8 cellular contexts compared by ENCODE assay signal in the genomic region with DNA sequence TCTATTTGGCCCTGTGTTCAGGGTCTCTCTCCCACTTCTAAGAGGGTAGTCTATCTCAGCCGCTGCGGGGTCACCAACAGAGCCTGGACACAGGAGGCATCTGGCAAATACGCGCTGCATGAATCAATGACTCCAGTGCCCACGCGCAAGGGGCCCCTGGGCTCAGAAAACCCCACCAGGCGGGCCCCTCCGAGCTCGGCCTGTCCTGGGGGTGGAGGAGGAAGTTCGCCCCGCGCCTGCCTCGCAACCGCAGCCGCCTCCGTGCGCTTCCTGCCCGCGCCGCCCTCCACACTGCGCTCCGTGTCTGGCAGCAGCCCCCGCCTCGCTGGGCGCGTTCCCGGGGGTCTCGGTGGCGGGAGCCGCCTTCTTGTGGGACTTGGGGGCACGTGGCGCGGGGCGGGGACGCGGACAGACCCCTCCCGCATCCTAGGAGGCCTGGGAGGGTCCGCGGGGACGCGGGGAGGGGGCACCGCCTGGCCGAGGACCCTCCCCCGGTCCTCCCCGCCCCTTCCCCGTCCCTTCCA. TPM values are rescaled to one million over a fixed set of nuclear protein-coding genes. Genes with fewer than 3 reads are reported as not detected.
A peak's percentile ranks its signal among the peaks of the same experiment; 100 is the strongest.
DNase-seq lines count a peak whose midpoint lies in the region; ATAC-seq, FAIRE-seq and TF ChIP-seq lines count a peak whose summit lies in the region.

No MANE protein-coding gene starts in this region.

- H3K9ac ChIP-seq in NT2/D1 (ENCODE audit: insufficient read length, low read depth): peak overlapping the region; percentile 76

- DNase-seq in SIG-M5 treated with dmso at 0.1 percent for 504 hours (lab: John Stamatoyannopoulos, UW; ENCODE audit: unreplicated experiment): peak; percentile 37
- no peak for DNase-seq in SIG-M5 (lab: John Stamatoyannopoulos, UW)
- no peak for DNase-seq in NT2/D1 (ENCODE audit: low read depth, low spot score)
- peak; percentile 54 for DNase-seq in activated effector memory CD4-positive, alpha-beta T cell treated with Interleukin-2 at 50 U/mL for 16 hours
- peak; percentile 41 for DNase-seq in left ventricle myocardium inferior
- DNase-seq in small intestine: peak; percentile 43
- no peak for DNase-seq in NCI-H2081 treated with DMSO at 0.1 percent for 48 hours (lab: John Stamatoyannopoulos, UW)

- TF ChIP-seq CTCF in left ventricle myocardium inferior (IDR thresholded peaks at IDR 0.05; ENCODE audit: borderline replicate concordance): no peak

- peak overlapping the region; percentile 46 for H3K4me3 ChIP-seq in NT2/D1 (ENCODE audit: insufficient read length, low read depth)
- H3K4me3 ChIP-seq in left ventricle myocardium inferior: peak overlapping the region; percentile 89
- peak overlapping the region; percentile 71 to 76 for H3K4me3 ChIP-seq in small intestine (ENCODE audit: low read depth in 1 of 2, low read length in 2 of 2)

- intact Hi-C loops in left ventricle myocardium inferior (cut with micrococcal nuclease): no loop called here

- H3K27me3 ChIP-seq in NT2/D1 (ENCODE audit: insufficient read depth, insufficient read length) (peaks cover 74% of the 10 kb centered on the region), left ventricle myocardium inferior (ENCODE audit: low read depth) (no peaks in the 10 kb centered on the region), small intestine (ENCODE audit: control insufficient read depth in 2 of 2, insufficient read depth in 2 of 2, low read length in 2 of 2) (no peaks in the 10 kb centered on the region)

- no peak for ATAC-seq in HG02870 (IDR thresholded peaks at IDR 0.05; ENCODE audit: unreplicated experiment)

- WGBS in small intestine, 3 donors: 1 to 4% (median 1%) methylated on average over 30 to 46 of the region's 46 CpGs

- H3K9me3 ChIP-seq in NT2/D1 (ENCODE audit: insufficient read depth, low read length) (no peaks in the 10 kb centered on the region), left ventricle myocardium inferior (replicated peaks) (no peaks in the 10 kb centered on the region), small intestine (ENCODE audit: control insufficient read depth, low read depth) (no peaks in the 10 kb centered on the region)

- H3K4me1 ChIP-seq in NT2/D1 (ENCODE audit: insufficient read depth, insufficient read length) (peaks cover 31% of the 10 kb centered on the region), left ventricle myocardium inferior (peaks cover 52% of the 10 kb centered on the region), small intestine (ENCODE audit: control insufficient read depth in 2 of 2, insufficient read depth in 1 of 2, low read depth in 1 of 2, low read length in 1 of 2) (peaks cover 0 to 17% of the 10 kb centered on the region in 2 donors)

- no peak for FAIRE-seq in small intestine (lab: Jason Lieb, UNC)

- peaks cover 20% of the 10 kb centered on the region for H3K36me3 ChIP-seq in NT2/D1 (ENCODE audit: insufficient read depth, insufficient read length, low read length)
- no peaks in the 10 kb centered on the region for H3K36me3 ChIP-seq in left ventricle myocardium inferior
- H3K36me3 ChIP-seq in small intestine (ENCODE audit: control insufficient read depth in 2 of 2, insufficient read depth in 2 of 2, low read length in 2 of 2): no peaks in the 10 kb centered on the region

- peak overlapping the region; percentile 82 for H3K27ac ChIP-seq in left ventricle myocardium inferior (replicated peaks)
- H3K27ac ChIP-seq in small intestine (ENCODE audit: low read depth in 1 of 2, low read length in 1 of 2): peak overlapping the region; percentile 49 to 84

RNA-seq across cellular contexts. Expression of gene FBRSL1, which starts 0.8 kb away (rescaled TPM):
- 66.0 TPM for total RNA-seq in left ventricle myocardium inferior
- 10 to 100 TPM; 24.3 to 37.6 (median 27.5) TPM for polyA plus RNA-seq in small intestine

Comparison
In these comparisons a context has a peak if more than half of its experiments do, and no peak if none do; other contexts are left out.
1. DNase-seq: peak in SIG-M5 treated with dmso at 0.1 percent for 504 hours (single experiment), activated effector memory CD4-positive, alpha-beta T cell treated with Interleukin-2 at 50 U/mL for 16 hours (single experiment), left ventricle myocardium inferior (single experiment) and small intestine (single experiment); none in SIG-M5 (single experiment), NT2/D1 (single experiment) and NCI-H2081 treated with DMSO at 0.1 percent for 48 hours (single experiment).
2. Peak in every context shown above with its lines, with median percentiles within 50 percentile points of each other: H3K4me3 ChIP-seq.